In the genomic region with DNA sequence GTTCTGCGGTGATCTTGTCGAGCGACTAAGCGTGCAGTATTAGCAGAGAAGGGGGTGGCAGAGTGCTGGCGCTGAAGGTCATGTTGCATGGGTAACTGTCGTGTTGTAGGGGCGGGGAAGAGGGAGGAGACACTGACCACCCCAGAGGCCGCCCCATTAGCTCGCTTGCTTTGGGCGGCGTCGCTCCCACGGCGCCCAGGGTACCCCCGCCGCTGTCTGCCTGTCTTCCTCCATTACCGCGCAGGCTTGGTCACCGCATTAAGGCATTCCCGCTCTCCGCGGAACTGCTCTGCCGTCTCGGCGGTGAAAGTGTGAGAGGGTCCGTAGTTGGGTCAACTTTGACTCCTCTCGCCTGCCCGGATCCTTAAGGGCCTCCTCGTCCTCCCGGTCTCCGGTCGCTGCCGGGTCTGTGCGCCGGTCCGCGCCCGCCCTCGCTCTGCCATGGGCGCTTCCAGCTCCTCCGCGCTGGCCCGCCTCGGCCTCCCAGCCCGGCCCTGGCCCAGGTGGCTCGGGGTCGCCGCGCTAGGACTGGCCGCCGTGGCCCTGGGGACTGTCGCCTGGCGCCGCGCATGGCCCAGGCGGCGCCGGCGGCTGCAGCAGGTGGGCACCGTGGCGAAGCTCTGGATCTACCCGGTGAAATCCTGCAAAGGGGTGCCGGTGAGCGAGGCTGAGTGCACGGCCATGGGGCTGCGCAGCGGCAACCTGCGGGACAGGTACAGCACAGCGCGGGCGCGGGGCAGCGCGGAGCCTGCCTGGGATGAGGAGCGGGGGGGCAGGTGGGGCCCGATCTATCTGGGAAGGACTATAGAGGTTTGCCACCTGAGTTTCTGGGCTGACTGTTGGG, we compare ENCODE assay signal across 9 cellular contexts. TPM values are rescaled to one million over a fixed set of nuclear protein-coding genes. Genes with fewer than 3 reads are reported as not detected.
DNase-seq lines count a peak whose midpoint lies in the region; ATAC-seq and TF ChIP-seq lines count a peak whose summit lies in the region.
"Had no signal": no experiment of that assay in that cellular context is flagged by ENCODE, and none has a peak within 500 bp of the region (broad histone marks: within the 10 kb centered on the region; RNA-seq: fewer than 3 reads in every experiment).

MTARC2 (plus strand) TSS at position 232 of the 844 bp plus-strand sequence; CDS start at position 442, 210 bp downstream.

- H3K36me3 ChIP-seq in esophagus (ENCODE audit: control insufficient read depth in 2 of 2, insufficient read depth in 2 of 2, low read length in 1 of 2) (no peaks in the 10 kb centered on the region), testis (ENCODE audit: low read depth, missing control alignments) (no peaks in the 10 kb centered on the region)
- H3K36me3 ChIP-seq: BLaER1 had no signal

- intact Hi-C loops in testis (cut with DNase I; ENCODE audit: low total_unique reads): no loop called here

- no peak for TF ChIP-seq POLR2A in testis (IDR thresholded peaks at IDR 0.05)

- DNase-seq in NCI-H2029 (lab: John Stamatoyannopoulos, UW) (peak; percentile 2), NCI-H2029 treated with DMSO at 0.1 percent for 48 hours (lab: John Stamatoyannopoulos, UW) (no peak), T-helper 17 cell (no peak), mesenteric fat pad (ENCODE audit: low spot score) (peak; percentile 92), testis (peak; percentile 94)

- no peak for TF ChIP-seq CTCF in testis (IDR thresholded peaks at IDR 0.05)

- peaks cover 19 to 38% (median 23%) of the 10 kb centered on the region in 3 donors for H3K4me1 Mint-ChIP-seq in IgD-negative memory B cell
- H3K4me1 Mint-ChIP-seq in T-helper 17 cell: peaks cover 13% of the 10 kb centered on the region

- 1 to 3% methylated on average over 71 to 76 of the region's 76 CpGs for WGBS in esophagus, 2 donors
- WGBS in testis, 2 donors: 0 to 2% methylated on average over 12 to 73 of the region's 76 CpGs

- H3K27ac Mint-ChIP-seq in IgD-negative memory B cell (peak within 1 kb of the TSS in 2 of 3 donors; percentile 83 to 86), T-helper 17 cell (no peak within 1 kb of the TSS)

- H3K27me3 ChIP-seq in esophagus (ENCODE audit: control insufficient read depth in 1 of 2, insufficient read depth in 2 of 2, low read length in 2 of 2) (no peaks in the 10 kb centered on the region), testis (no peaks in the 10 kb centered on the region)

- ATAC-seq in GM21619 (IDR thresholded peaks at IDR 0.05; ENCODE audit: unreplicated experiment) (peak; percentile 91), T-helper 17 cell (peak; percentile 68)

- H3K36me3 Mint-ChIP-seq in IgD-negative memory B cell: no peaks in the 10 kb centered on the region
- no peaks in the 10 kb centered on the region for H3K36me3 Mint-ChIP-seq in T-helper 17 cell (ENCODE audit: low read depth)

- no peaks in the 10 kb centered on the region for H3K9me3 ChIP-seq in T-helper 17 cell (ENCODE audit: control insufficient read depth, low read length, poor library complexity, severe bottlenecking)
- H3K9me3 ChIP-seq in esophagus (ENCODE audit: control insufficient read depth in 2 of 2, insufficient read depth in 1 of 2, low read depth in 1 of 2, low read length in 1 of 2): no peaks in the 10 kb centered on the region
- H3K9me3 ChIP-seq in testis: no peaks in the 10 kb centered on the region

- H3K27ac ChIP-seq in esophagus (ENCODE audit: low read depth in 2 of 2, low read length in 1 of 2) (peak within 1 kb of the TSS; percentile 62 to 71), testis (peak within 1 kb of the TSS; percentile 86 to 94)
- H3K27ac ChIP-seq: BLaER1 had no signal

- H3K4me1 ChIP-seq in esophagus (ENCODE audit: control insufficient read depth in 2 of 2, insufficient read depth in 2 of 2, low read length in 1 of 2) (peaks cover 0 to 4% of the 10 kb centered on the region in 2 donors), testis (peaks cover 35% of the 10 kb centered on the region)
- H3K4me1 ChIP-seq: BLaER1 had no signal

- H3K9me3 Mint-ChIP-seq in IgD-negative memory B cell: no peaks in the 10 kb centered on the region

- H3K27me3 Mint-ChIP-seq in IgD-negative memory B cell (peaks cover 5% of the 10 kb centered on the region), T-helper 17 cell (peaks cover 74% of the 10 kb centered on the region)

- H3K4me3 Mint-ChIP-seq in IgD-negative memory B cell (peak within 1 kb of the TSS; percentile 77 to 97 (median 92)), T-helper 17 cell (peak within 1 kb of the TSS; percentile 70)

- H3K4me3 ChIP-seq in esophagus (ENCODE audit: low read depth in 1 of 2, low read length in 2 of 2) (peak within 1 kb of the TSS; percentile 68 to 72), testis (peak within 1 kb of the TSS; percentile 72 to 93)
- H3K4me3 ChIP-seq: BLaER1 had no signal

RNA-seq across cellular contexts. Expression of gene MTARC2, which starts in this region (rescaled TPM):
- 11.4 TPM for polyA plus RNA-seq in IgD-negative memory B cell
- total RNA-seq in T-helper 17 cell: under 1 TPM in 1 of 2 donors, not detected in 1; 0.72 TPM
- polyA plus RNA-seq in esophagus: 1 to 10 TPM; 5.0 to 6.0 TPM
- total RNA-seq in mesenteric fat pad: 45.2 TPM
- total RNA-seq in testis: 10 to 100 TPM; 56.7 to 58.7 TPM
- 28.5 TPM for polyA plus RNA-seq in testis (ENCODE audit: insufficient read depth, low read depth, low replicate concordance)

Comparison
In these comparisons a context has a peak if more than half of its experiments do, and no peak if none do; other contexts are left out.
1. RNA of gene MTARC2 (total RNA-seq): 56.7 to 58.7 TPM in testis and 45.2 TPM in mesenteric fat pad (single experiment); 0.72 TPM in T-helper 17 cell; every median in the first group is over 10 times any median in the second.
2. DNase-seq: peak in NCI-H2029 (single experiment), mesenteric fat pad (single experiment) and testis (single experiment); none in NCI-H2029 treated with DMSO at 0.1 percent for 48 hours (single experiment) and T-helper 17 cell (0 of 3).
3. Peak in ATAC-seq in T-helper 17 cell; RNA of the gene not detected or under 1 TPM.